25 cellular contexts compared by ENCODE assay signal in the genomic region with DNA sequence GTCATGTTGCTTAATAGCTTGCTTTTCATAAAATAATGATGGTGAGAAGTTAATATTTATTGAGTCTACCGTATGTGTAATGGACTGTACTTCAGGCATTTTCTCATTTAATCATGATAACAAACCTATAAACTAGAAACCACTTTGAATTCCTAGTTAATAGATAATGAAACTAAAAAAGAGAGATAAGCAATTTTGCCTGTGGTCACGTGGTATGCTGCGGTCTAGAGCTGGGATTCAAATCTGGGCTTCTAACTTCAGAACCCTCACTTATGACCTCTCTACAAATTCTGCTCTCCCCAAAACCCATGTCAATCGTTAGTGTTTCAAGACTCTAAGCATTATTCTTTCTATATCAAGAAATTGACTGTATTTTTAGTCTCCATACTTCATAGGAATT.
"Had no signal": no experiment of that assay in that cellular context is flagged by ENCODE, and none has a peak within 500 bp of the region (broad histone marks: within the 10 kb centered on the region; RNA-seq: fewer than 3 reads in every experiment).

No MANE protein-coding gene starts in this region.

- H3K27ac Mint-ChIP-seq: activated CD8-positive, alpha-beta T cell treated with anti-CD3 and anti-CD28 coated beads, Interleukin-2, amount 10 ng/mL, durations not matched to agents 7 days and 5 days; activated naive CD4-positive, alpha-beta T cell treated with anti-CD3 and anti-CD28 coated beads, Interleukin-2, amount 50 U/mL, for 24 hours; brain; T-helper 1 cell treated with Interleukin-12 subunit alpha and Interleukin-12 subunit beta and Interleukin-4 antibody, amounts not matched to agents 30 μg/mL and 1 μg/mL, for 36 hours had no signal

- H3K36me3 ChIP-seq: SJSA1 had no signal

- DNase-seq: activated CD4-positive, alpha-beta T cell treated with anti-CD3 and anti-CD28 coated beads for 4 hours; activated CD4-positive, alpha-beta T cell treated with anti-CD3 and anti-CD28 coated beads, Interleukin-2, amount 50 U/mL, for 4 hours; activated CD8-positive, alpha-beta memory T cell treated with anti-CD3 and anti-CD28 coated beads, Interleukin-2, amount 50 U/mL, for 48 hours; activated CD8-positive, alpha-beta T cell treated with anti-CD3 and anti-CD28 coated beads, Interleukin-2, amount 10 ng/mL, durations not matched to agents 7 days and 5 days; activated naive CD4-positive, alpha-beta T cell; activated T-cell treated with anti-CD3 and anti-CD28 coated beads, Interleukin-2, amount 50 U/mL, for 1 hour; aorta; MV-4-11; NCI-H1092 treated with DMSO at 0.1 percent for 48 hours; NCI-H1417 treated with DMSO at 0.1 percent for 48 hours; NCI-H1694; NCI-H2029; NCI-H345; NCI-H510A; NCI-H69; NK-92 treated with Interleukin-12 subunit alpha and Interleukin-12 subunit beta, amount 100 ng/mL, for 24 hours; OCI-M1; SHP77 had no signal

- H3K4me1 Mint-ChIP-seq: activated naive CD4-positive, alpha-beta T cell treated with anti-CD3 and anti-CD28 coated beads, Interleukin-2, amount 50 U/mL, for 24 hours; brain had no signal

- H3K4me1 ChIP-seq: SJSA1 had no signal

- H3K27me3 ChIP-seq: SJSA1 had no signal

- H3K9ac ChIP-seq: KMS-11 had no signal

- H3K27me3 Mint-ChIP-seq: activated naive CD4-positive, alpha-beta T cell treated with anti-CD3 and anti-CD28 coated beads, Interleukin-2, amount 50 U/mL, for 24 hours had no signal

- H3K4me3 ChIP-seq: SJSA1 had no signal

- ATAC-seq: activated CD4-positive, CD25-positive, alpha-beta regulatory T cell treated with anti-CD3 and anti-CD28 coated beads, Interleukin-2, amount 50 U/mL, for 24 hours; activated CD8-positive, alpha-beta T cell treated with anti-CD3 and anti-CD28 coated beads, Interleukin-2, amount 10 ng/mL, durations not matched to agents 7 days and 5 days; Panc1 had no signal

- H3K4me2 ChIP-seq: KMS-11 had no signal

- H3K27ac ChIP-seq: KMS-11, SJSA1 had no signal

- H3K4me3 Mint-ChIP-seq: activated CD8-positive, alpha-beta T cell treated with anti-CD3 and anti-CD28 coated beads, Interleukin-2, amount 10 ng/mL, durations not matched to agents 7 days and 5 days; activated naive CD4-positive, alpha-beta T cell treated with anti-CD3 and anti-CD28 coated beads, Interleukin-2, amount 50 U/mL, for 24 hours; brain; T-helper 1 cell treated with Interleukin-12 subunit alpha and Interleukin-12 subunit beta and Interleukin-4 antibody, amounts not matched to agents 30 μg/mL and 1 μg/mL, for 36 hours had no signal
